Comparison of ENCODE assay signal across 8 cellular contexts in the genomic region with DNA sequence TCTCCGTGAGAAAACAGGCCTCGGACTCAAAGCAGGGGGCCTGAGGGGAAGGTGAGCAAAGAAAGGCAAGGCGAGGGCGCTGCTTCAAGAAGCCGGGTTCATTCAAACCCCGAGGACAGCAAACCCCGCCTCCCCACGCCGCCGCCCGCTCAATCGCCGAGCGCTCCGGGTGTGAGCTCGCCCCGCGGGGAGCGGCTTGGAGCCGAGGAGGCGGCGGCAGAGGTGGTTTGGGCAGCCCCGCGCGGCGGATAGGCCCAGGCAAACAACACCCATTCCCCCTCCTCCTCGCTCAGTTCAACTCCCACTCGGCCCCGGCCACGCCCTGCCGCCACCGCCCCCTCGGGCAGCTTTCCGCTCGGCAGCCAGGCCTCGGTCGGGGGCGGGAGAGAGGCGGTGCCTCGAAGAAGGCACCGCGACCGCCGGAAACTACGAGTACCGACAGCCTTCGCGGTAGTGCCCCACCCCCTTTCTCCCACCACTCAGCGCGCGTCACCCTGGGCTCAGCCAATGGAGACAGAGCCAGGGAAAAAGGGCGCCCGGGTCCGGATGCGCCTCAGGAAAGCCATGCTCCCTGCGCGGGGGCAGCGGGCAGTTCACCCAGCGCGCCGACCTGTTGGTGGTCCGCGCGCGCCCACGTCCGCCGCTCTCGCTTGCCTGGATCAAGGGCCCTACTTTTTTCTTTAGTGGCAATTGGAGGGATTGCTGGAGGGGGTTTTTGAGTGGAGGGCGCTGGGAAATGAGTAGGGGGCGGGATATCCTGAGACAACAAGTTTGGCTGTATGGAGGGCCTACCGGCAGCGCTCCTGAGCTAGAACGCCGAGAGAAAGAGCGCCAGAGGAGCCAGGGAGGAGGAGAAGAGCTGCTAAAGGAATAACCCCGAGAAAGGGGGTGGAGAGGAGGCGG. TPM values are rescaled to one million over a fixed set of nuclear protein-coding genes. Genes with fewer than 3 reads are reported as not detected.
DNase-seq lines count a peak whose midpoint lies in the region; ATAC-seq and TF ChIP-seq lines count a peak whose summit lies in the region.

No MANE protein-coding gene starts in this region.

- no peaks in the 10 kb centered on the region for H3K79me2 ChIP-seq in PC-3 (ENCODE audit: low read length)

- H3K27ac ChIP-seq in PC-3 (ENCODE audit: low read length) (peak overlapping the region; percentile 82), esophagus (ENCODE audit: low read depth in 2 of 2, low read length in 1 of 2) (peak overlapping the region; percentile 96 to 99)

- peak overlapping the region; percentile 95 for H3K4me2 ChIP-seq in PC-3 (ENCODE audit: low read length)

- peaks cover 44% of the 10 kb centered on the region for H3K4me1 Mint-ChIP-seq in activated T-cell treated with anti-CD3 and anti-CD28 coated beads, Interleukin-2, amount 50 U/mL, for 24 hours (ENCODE audit: low read depth)

- H3F3A ChIP-seq in PC-3 (ENCODE audit: low read length, unreplicated experiment) = no peaks in the 10 kb centered on the region

- H3K9ac ChIP-seq in PC-3 (ENCODE audit: low read length) (peak overlapping the region; percentile 88), mucosa of stomach (ENCODE audit: low read length) (peak overlapping the region; percentile 81)

- POLR2A ChIA-PET in PC-3 (lab: Charles Lee; ENCODE audit: unreplicated experiment) = interaction anchor here (0.6 to 0.7 kb wide), 6 partner anchors 15 to 587 kb away, joined by 3 to 12 read pairs (median 6); no protein-coding TSS in a partner anchor

- H3K4me3 Mint-ChIP-seq in activated T-cell treated with anti-CD3 and anti-CD28 coated beads, Interleukin-2, amount 50 U/mL, for 24 hours = peak overlapping the region; percentile 98

- H3K27ac Mint-ChIP-seq in activated T-cell treated with anti-CD3 and anti-CD28 coated beads, Interleukin-2, amount 50 U/mL, for 24 hours = peak overlapping the region; percentile 100

- 1% methylated on average over 73 to 78 of the region's 78 CpGs for whole genome bisulfite sequencing in esophagus, 2 donors

- intact Hi-C loops in PC-3 (cut with micrococcal nuclease) = loop anchor here (1.0 to 5.0 kb wide), 6 partner anchors 63 to 635 kb away; partner anchors contain the start of gene CDCA7L

- peak; percentile 82 for ATAC-seq in GM21717 (IDR thresholded peaks at IDR 0.05; ENCODE audit: unreplicated experiment)
- ATAC-seq in PC-3 = peak; percentile 75

- peak overlapping the region; percentile 98 for H2AFZ ChIP-seq in PC-3 (ENCODE audit: low read length)

- CTCF ChIA-PET in PC-3 (lab: Charles Lee) = interaction anchor here (0.6 to 0.9 kb wide), 3 partner anchors 154 to 1713 kb away, joined by 3 to 5 read pairs (median 5); no protein-coding TSS in a partner anchor

- H3K9me3 ChIP-seq in PC-3 (ENCODE audit: low read length) (no peaks in the 10 kb centered on the region), esophagus (ENCODE audit: control insufficient read depth in 2 of 2, insufficient read depth in 1 of 2, low read depth in 1 of 2, low read length in 1 of 2) (no peaks in the 10 kb centered on the region), mucosa of stomach (ENCODE audit: control insufficient read depth, low read length) (no peaks in the 10 kb centered on the region)

- no TSS peak for BruUV-seq in PC-3 (replicated peaks; lab: Mats Ljungman, UMichigan)

- H3K9me3 Mint-ChIP-seq in activated T-cell treated with anti-CD3 and anti-CD28 coated beads, Interleukin-2, amount 50 U/mL, for 24 hours = no peaks in the 10 kb centered on the region

- H3K36me3 ChIP-seq in PC-3 (ENCODE audit: low read depth, low read length) (no peaks in the 10 kb centered on the region), esophagus (ENCODE audit: control insufficient read depth in 2 of 2, insufficient read depth in 2 of 2, low read length in 1 of 2) (no peaks in the 10 kb centered on the region), mucosa of stomach (ENCODE audit: control insufficient read depth, insufficient read depth, low read length) (no peaks in the 10 kb centered on the region)

- TF ChIP-seq CTCF in PC-3 (conservative IDR thresholded peaks at IDR 0.05; ENCODE audit: low read depth, low read length) = no peak

- DNase-seq in DMS53 (lab: John Stamatoyannopoulos, UW) = peak; percentile 100
- peak; percentile 95 for DNase-seq in Jurkat, Clone E6-1 (ENCODE audit: low read depth, low spot score)
- peak; percentile 96 for DNase-seq in PC-3
- peak; percentile 100 for DNase-seq in activated T-cell treated with anti-CD3 and anti-CD28 coated beads, Interleukin-2, amount 50 U/mL, for 24 hours
- DNase-seq in stimulated activated CD8-positive, alpha-beta memory T cell treated with anti-CD3 and anti-CD28 coated beads, Interleukin-4, amount 100 ng/mL, for 48 hours = peak; percentile 99

- H3K4me1 ChIP-seq in PC-3 (ENCODE audit: insufficient read depth, low read length) (peaks cover 10% of the 10 kb centered on the region), esophagus (ENCODE audit: control insufficient read depth in 2 of 2, insufficient read depth in 2 of 2, low read length in 1 of 2) (peaks cover 4 to 8% of the 10 kb centered on the region in 2 donors), mucosa of stomach (ENCODE audit: control insufficient read depth, insufficient read depth, low read length) (peaks cover 15% of the 10 kb centered on the region)

- no peaks in the 10 kb centered on the region for H3K27me3 Mint-ChIP-seq in activated T-cell treated with anti-CD3 and anti-CD28 coated beads, Interleukin-2, amount 50 U/mL, for 24 hours

- H3K36me3 Mint-ChIP-seq in activated T-cell treated with anti-CD3 and anti-CD28 coated beads, Interleukin-2, amount 50 U/mL, for 24 hours (ENCODE audit: low read depth) = peaks cover 30% of the 10 kb centered on the region

- H3K9me2 ChIP-seq in PC-3 (replicated peaks; ENCODE audit: low read length) = no peaks in the 10 kb centered on the region

- peak overlapping the region; percentile 76 for H3K4me3 ChIP-seq in Jurkat, Clone E6-1 (ENCODE audit: low read length)
- H3K4me3 ChIP-seq in PC-3 (ENCODE audit: low read length) = peak overlapping the region; percentile 74
- peak overlapping the region; percentile 71 to 80 for H3K4me3 ChIP-seq in esophagus (ENCODE audit: low read depth in 1 of 2, low read length in 2 of 2)
- H3K4me3 ChIP-seq in mucosa of stomach (ENCODE audit: low read length) = peak overlapping the region; percentile 87

- no peaks in the 10 kb centered on the region for H3K27me3 ChIP-seq in PC-3 (ENCODE audit: low read length)
- no peaks in the 10 kb centered on the region for H3K27me3 ChIP-seq in esophagus (ENCODE audit: control insufficient read depth in 1 of 2, insufficient read depth in 2 of 2, low read length in 2 of 2)
- no peaks in the 10 kb centered on the region for H3K27me3 ChIP-seq in mucosa of stomach (ENCODE audit: control insufficient read depth, insufficient read depth, low read length)

- H4K20me1 ChIP-seq in PC-3 (ENCODE audit: low read length) = no peaks in the 10 kb centered on the region

RNA-seq across cellular contexts. Expression of gene SP4, which starts 0.7 kb away (rescaled TPM):
- polyA plus RNA-seq in Jurkat, Clone E6-1 (2012; ENCODE audit: insufficient read depth, insufficient read length) = 7.1 TPM
- total RNA-seq in PC-3 (2014; rRNA removed) = 2.5 and 3.1 TPM in 2 replicates
- polyA plus RNA-seq in esophagus = under 1 TPM; 0.63 to 0.69 TPM

Comparison
In these comparisons a context has a peak if more than half of its experiments do, and no peak if none do; other contexts are left out.
1. Peak in every context shown above with its lines: DNase-seq, ATAC-seq, H3K4me3 ChIP-seq and H3K27ac ChIP-seq.